Comparison of ENCODE assay signal across 7 cellular contexts in genomic region chr7:88366845-88367244, GRCh38.
"Had no signal": no experiment of that assay in that cellular context is flagged by ENCODE, and none has a peak within 500 bp of the region (broad histone marks: within the 10 kb centered on the region; RNA-seq: fewer than 3 reads in every experiment).

No MANE protein-coding gene starts in this region.

- H3K9me3 ChIP-seq: HAP-1 had no signal

- H3K4me1 ChIP-seq: HAP-1 had no signal

- FAIRE-seq: HTR-8/SVneo had no signal

- ATAC-seq: HCT116 had no signal

- H3K36me3 ChIP-seq: HAP-1 had no signal

- H3K4me3 ChIP-seq: HAP-1 had no signal

- DNase-seq: GOT3, H7, HFFc6, KG1 had no signal
